In the genomic region with DNA sequence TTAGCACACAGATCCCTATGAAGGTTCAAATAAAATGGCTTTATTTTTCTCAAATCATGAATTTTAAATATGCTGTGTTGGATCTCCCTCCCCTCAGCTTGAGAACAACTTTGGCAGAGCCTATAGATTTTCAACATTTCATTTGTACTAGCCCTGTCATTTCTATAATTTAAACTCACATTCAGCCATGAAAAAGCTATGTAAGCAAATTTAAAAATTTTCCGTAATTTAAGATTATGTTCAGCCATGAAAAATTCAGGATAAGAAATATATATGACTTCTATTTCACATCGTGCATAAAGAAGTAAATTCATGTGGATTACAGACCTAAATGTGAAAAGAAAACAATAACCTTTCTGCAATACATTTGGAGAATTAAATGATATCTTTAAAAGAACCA, we compare ENCODE assay signal across 30 cellular contexts. TPM values are rescaled to one million over a fixed set of nuclear protein-coding genes. Genes with fewer than 3 reads are reported as not detected.
"Had no signal": no experiment of that assay in that cellular context is flagged by ENCODE, and none has a peak within 500 bp of the region (broad histone marks: within the 10 kb centered on the region; RNA-seq: fewer than 3 reads in every experiment).

No MANE protein-coding gene starts in this region.

- H3K4me3 Mint-ChIP-seq: naive thymus-derived CD4-positive, alpha-beta T cell; natural killer cell; nephron; neural progenitor cell; stimulated activated memory B cell treated with anti-CD40 and anti-IgM and Interleukin-4, amounts not matched to agents 10 μg/mL and 1 μg/mL and 100 μg/mL, for 72 hours; stimulated activated naive CD8-positive, alpha-beta T cell treated with anti-CD3 and anti-CD28 coated beads, Interleukin-15, Interleukin-2, amounts not matched to agents 100 ng/mL and 50 ng/mL, for 24 hours had no signal

- H3K27ac Mint-ChIP-seq: naive thymus-derived CD4-positive, alpha-beta T cell; natural killer cell; nephron; neural progenitor cell; progenitor cell of endocrine pancreas; stimulated activated memory B cell treated with anti-CD40 and anti-IgM and Interleukin-4, amounts not matched to agents 10 μg/mL and 1 μg/mL and 100 μg/mL, for 72 hours; stimulated activated naive CD8-positive, alpha-beta T cell treated with anti-CD3 and anti-CD28 coated beads, Interleukin-15, Interleukin-2, amounts not matched to agents 100 ng/mL and 50 ng/mL, for 24 hours had no signal

- H3K4me1 ChIP-seq: neural progenitor cell, parathyroid adenoma, psoas muscle, spleen, stomach, thyroid gland, tibial nerve, upper lobe of left lung, vagina had no signal

- H3K27me3 Mint-ChIP-seq: progenitor cell of endocrine pancreas; stimulated activated memory B cell treated with anti-CD40 and anti-IgM and Interleukin-4, amounts not matched to agents 10 μg/mL and 1 μg/mL and 100 μg/mL, for 72 hours had no signal

- H3K4me3 ChIP-seq: neural progenitor cell, ovary, psoas muscle, skin epidermis, smooth muscle cell, spleen, stomach, thoracic aorta, thyroid gland, tibial nerve, upper lobe of left lung, vagina had no signal

- H2AFZ ChIP-seq: neural progenitor cell, parathyroid adenoma had no signal

- H3K27me3 ChIP-seq: neural progenitor cell, ovary, thyroid gland, tibial nerve, upper lobe of left lung, vagina had no signal

- H3K27ac ChIP-seq: neural progenitor cell, ovary, parathyroid adenoma, psoas muscle, skin epidermis, spleen, stomach, thoracic aorta, thyroid gland, tibial nerve, upper lobe of left lung, vagina had no signal

- H3K36me3 ChIP-seq: neural progenitor cell, ovary, spleen, stomach, thoracic aorta, thyroid gland, tibial nerve, upper lobe of left lung, vagina had no signal

- H3K79me2 ChIP-seq: parathyroid adenoma had no signal

- H3K9me3 ChIP-seq: psoas muscle, thoracic aorta, thyroid gland, tibial nerve, upper lobe of left lung, vagina had no signal

- H3K4me2 ChIP-seq: neural progenitor cell, smooth muscle cell had no signal

- H3K9ac ChIP-seq: neural progenitor cell, parathyroid adenoma had no signal

- H3K36me3 Mint-ChIP-seq: natural killer cell; neural progenitor cell; stimulated activated memory B cell treated with anti-CD40 and anti-IgM and Interleukin-4, amounts not matched to agents 10 μg/mL and 1 μg/mL and 100 μg/mL, for 72 hours had no signal

- ATAC-seq: naive thymus-derived CD4-positive, alpha-beta T cell; natural killer cell; psoas muscle; right cardiac atrium; sciatic nerve; stimulated activated memory B cell treated with anti-CD40 and anti-IgM and Interleukin-4, amounts not matched to agents 10 μg/mL and 1 μg/mL and 100 μg/mL, for 72 hours had no signal

- FAIRE-seq: urothelium cell line had no signal

- DNase-seq: naive thymus-derived CD4-positive, alpha-beta T cell; natural killer cell; occipital lobe; ovary; posterior cingulate gyrus; psoas muscle; right cardiac atrium; spleen; stimulated activated CD4-positive, alpha-beta T cell treated with anti-CD3 and anti-CD28 coated beads, Interleukin-12 subunit alpha, Interleukin-12 subunit beta, amount 100 ng/mL, for 4 hours; stimulated activated CD4-positive, alpha-beta T cell treated with anti-CD3 and anti-CD28 coated beads, Interleukin-1b, Interleukin-23, amount 100 ng/mL, for 48 hours; stimulated activated CD4-positive, alpha-beta T cell treated with anti-CD3 and anti-CD28 coated beads, Interleukin-4, amount 100 ng/mL, for 1 hour; stimulated activated CD4-positive, alpha-beta T cell treated with anti-CD3 and anti-CD28 coated beads, Interleukin-4, amount 100 ng/mL, for 4 hours; stimulated activated CD8-positive, alpha-beta memory T cell treated with anti-CD3 and anti-CD28 coated beads, Interleukin-4, amount 100 ng/mL, for 48 hours; stimulated activated naive CD4-positive, alpha-beta T cell; stomach; thyroid gland; upper lobe of left lung had no signal

- H3K4me1 Mint-ChIP-seq: naive thymus-derived CD4-positive, alpha-beta T cell; natural killer cell; nephron; neural progenitor cell; stimulated activated memory B cell treated with anti-CD40 and anti-IgM and Interleukin-4, amounts not matched to agents 10 μg/mL and 1 μg/mL and 100 μg/mL, for 72 hours had no signal

RNA-seq across cellular contexts. Expression of a gene that starts 36.5 kb away (rescaled TPM):
- polyA plus RNA-seq: naive thymus-derived CD4-positive, alpha-beta T cell had no signal
